ENCODE assay signal across 18 cellular contexts in genomic region chr1:212646588-212646987, GRCh38. TPM values are rescaled to one million over a fixed set of nuclear protein-coding genes. Genes with fewer than 3 reads are reported as not detected.
DNase-seq lines count a peak whose midpoint lies in the region; ATAC-seq, FAIRE-seq and TF ChIP-seq lines count a peak whose summit lies in the region.
"Had no signal": no experiment of that assay in that cellular context is flagged by ENCODE, and none has a peak within 500 bp of the region (broad histone marks: within the 10 kb centered on the region; RNA-seq: fewer than 3 reads in every experiment).

No MANE protein-coding gene starts in this region.

- CTCF ChIA-PET in HCT116 (lab: Charles Lee), result no interaction called here
- CTCF ChIA-PET in GM12878 (lab: Yijun Ruan, JAX), result no interaction called here
- CTCF ChIA-PET in HepG2 (lab: Yijun Ruan, JAX; ENCODE audit: low intra/inter-chr PET ratio, low total read pairs), result no interaction called here

- intact Hi-C loops in HCT116 (cut with micrococcal nuclease) (no loop called here), GM12878 (cut with micrococcal nuclease; ENCODE audit: unreplicated experiment) (no loop called here), HepG2 (cut with micrococcal nuclease; ENCODE audit: unreplicated experiment) (no loop called here), testis (cut with DNase I; ENCODE audit: low total_unique reads) (no loop called here)

- ATAC-seq in HCT116 (0 out of 2 replicates have a peak, but pooled peaks have one; percentile 36), GM12878 (no peak), HepG2 (peak; percentile 26; the same call in 1 of the 3 replicates), SK-N-SH treated with all-trans-retinoic acid at 6 μM for 48 hours (no peak)

- H3K79me2 ChIP-seq in HCT116 (ENCODE audit: insufficient read depth, low read length) (no peaks in the 10 kb centered on the region), GM12878 (ENCODE audit: control insufficient read depth, insufficient read depth, low read length) (no peaks in the 10 kb centered on the region), HepG2 (ENCODE audit: insufficient read depth, low read length) (no peaks in the 10 kb centered on the region)

- SMC1A ChIA-PET in GM12878 (lab: Charles Lee; ENCODE audit: uncharacterized antibody, unreplicated experiment), result no interaction called here

- H3K4me3 ChIP-seq in HCT116 (replicated peaks in 1 of 2; ENCODE audit: low read depth in 1 of 2, low read length in 2 of 2) (no peak overlapping the region), GM12878 (no peak overlapping the region), HepG2 (replicated peaks in 1 of 3; ENCODE audit: insufficient read depth in 1 of 3, low read depth in 2 of 3, low read length in 3 of 3) (no peak overlapping the region), testis (peak overlapping the region in 1 of 2 donors; percentile 17)
- H3K4me3 ChIP-seq: BLaER1 treated with 17β-estradiol and CSF1 and Interleukin-3, amounts not matched to agents 10 nM and 100 nM; HAP-1 had no signal

- H3K9me3 Mint-ChIP-seq in progenitor cell of endocrine pancreas (ENCODE audit: low read depth), result no peaks in the 10 kb centered on the region
- H3K9me3 Mint-ChIP-seq in T-helper 2 cell treated with Interferon-gamma antibody and Interleukin-4, amounts not matched to agents 5 μg/mL and 100 μg/mL, for 36 hours, result no peaks in the 10 kb centered on the region
- H3K9me3 Mint-ChIP-seq: CD4-positive, alpha-beta T cell; HFFc6 had no signal

- H3K27me3 ChIP-seq in HCT116 (ENCODE audit: insufficient read depth, low read length), result no peaks in the 10 kb centered on the region
- no peaks in the 10 kb centered on the region for H3K27me3 ChIP-seq in GM12878 (replicated peaks in 1 of 2; ENCODE audit: control insufficient read depth in 2 of 2, insufficient read depth in 2 of 2, low read length in 1 of 2)
- 0 out of 5 replicates have a peak, but pooled peaks cover 0 to 3% of the 10 kb centered on the region in 2 experiments for H3K27me3 ChIP-seq in HepG2 (ENCODE audit: control insufficient read depth in 1 of 2, insufficient read depth in 2 of 2, low read length in 2 of 2)
- no peaks in the 10 kb centered on the region for H3K27me3 ChIP-seq in testis
- H3K27me3 ChIP-seq: BLaER1 treated with 17β-estradiol and CSF1 and Interleukin-3, amounts not matched to agents 10 nM and 100 nM had no signal

- RAD21 ChIA-PET in HCT116 (lab: Charles Lee; ENCODE audit: low non-redundant PET in 1 of 2, low total read pairs in 2 of 2, uncharacterized antibody in 2 of 2, unreplicated experiment in 2 of 2), result no interaction called here
- RAD21 ChIA-PET in GM12878 (lab: Charles Lee; ENCODE audit: unreplicated experiment), result no interaction called here

- H3K9me3 ChIP-seq in HCT116 (ENCODE audit: control insufficient read depth in 1 of 2, insufficient read depth in 1 of 2, low read depth in 1 of 2, low read length in 2 of 2) (no peaks in the 10 kb centered on the region), GM12878 (replicated peaks; ENCODE audit: control insufficient read depth, insufficient read depth, low read length) (no peaks in the 10 kb centered on the region), HepG2 (ENCODE audit: low read length) (no peaks in the 10 kb centered on the region), testis (no peaks in the 10 kb centered on the region)
- H3K9me3 ChIP-seq: HAP-1 had no signal

- H3K27ac ChIP-seq in HCT116 (ENCODE audit: low read depth, low read length) (no peak overlapping the region), GM12878 (ENCODE audit: control insufficient read depth, insufficient read depth) (no peak overlapping the region), HepG2 (ENCODE audit: extremely low read length, insufficient read depth, low read length) (no peak overlapping the region), testis (no peak overlapping the region)

- H3K4me3 Mint-ChIP-seq in progenitor cell of endocrine pancreas (ENCODE audit: low read depth), result no peak overlapping the region
- H3K4me3 Mint-ChIP-seq in T-helper 2 cell treated with Interferon-gamma antibody and Interleukin-4, amounts not matched to agents 5 μg/mL and 100 μg/mL, for 36 hours, result no peak overlapping the region
- H3K4me3 Mint-ChIP-seq: CD4-positive, alpha-beta T cell; HFFc6 had no signal

- H3K36me3 ChIP-seq in HCT116 (ENCODE audit: control insufficient read depth in 1 of 2, insufficient read depth in 2 of 2, low read length in 2 of 2) (no peaks in the 10 kb centered on the region), GM12878 (ENCODE audit: control insufficient read depth in 2 of 2, insufficient read depth in 2 of 2, low read length in 1 of 2) (no peaks in the 10 kb centered on the region), HepG2 (replicated peaks in 1 of 2; ENCODE audit: control insufficient read depth in 1 of 2, insufficient read depth in 2 of 2, low read length in 2 of 2) (no peaks in the 10 kb centered on the region), testis (ENCODE audit: low read depth, missing control alignments) (no peaks in the 10 kb centered on the region)
- H3K36me3 ChIP-seq: BLaER1 treated with 17β-estradiol and CSF1 and Interleukin-3, amounts not matched to agents 10 nM and 100 nM; HAP-1 had no signal

- POLR2A ChIA-PET in HCT116 (lab: Charles Lee), result no interaction called here
- POLR2A ChIA-PET in GM12878 (lab: Charles Lee), result no interaction called here
- POLR2A ChIA-PET in HepG2 (lab: Yijun Ruan, JAX), result no interaction called here

- H3K9ac ChIP-seq in HCT116 (ENCODE audit: low read length) (no peak overlapping the region), GM12878 (ENCODE audit: control insufficient read depth, insufficient read depth, low read length) (no peak overlapping the region), HepG2 (ENCODE audit: insufficient read depth, low read depth, low read length) (no peak overlapping the region)
- H3K9ac ChIP-seq: BLaER1 treated with 17β-estradiol and CSF1 and Interleukin-3, amounts not matched to agents 10 nM and 100 nM had no signal

- TF ChIP-seq POLR2A in HCT116 (IDR thresholded peaks at IDR 0.05; ENCODE audit: borderline replicate concordance, extremely low read depth, insufficient read depth, insufficient read length) (no peak), GM12878 (IDR thresholded peaks at IDR 0.05; ENCODE audit: low read depth, low read length) (no peak), HepG2 (IDR thresholded peaks at IDR 0.05; ENCODE audit: insufficient read depth in 1 of 2, low read depth in 2 of 2, low read length in 2 of 2) (no peak), testis (IDR thresholded peaks at IDR 0.05) (no peak)

- in situ Hi-C loops in GM12878 (cut with MboI), result no loop called here
- in situ Hi-C loops in HepG2 (cut with HindIII; ENCODE audit: extremely low pct_ligation_motif_present, low pct_unique_long_range_greater_than_20kb), result no loop called here

- DNase-seq in HCT116 (ENCODE audit: low read depth, low spot score), result no peak
- DNase-seq in GM12878 (ENCODE audit: low read depth, low spot score), result no peak
- no peak for DNase-seq in HepG2 (ENCODE audit: low spot score)
- peak; percentile 71 for DNase-seq in testis
- no peak for DNase-seq in progenitor cell of endocrine pancreas (ENCODE audit: low spot score, unreplicated experiment)
- DNase-seq in T-helper 2 cell treated with Interferon-gamma antibody and Interleukin-4, amounts not matched to agents 5 μg/mL and 100 μg/mL, for 36 hours (ENCODE audit: low spot score), result no peak
- DNase-seq: ACHN; Calu3; CD4-positive, alpha-beta T cell; DMS79; GOT3; HFFc6; KG1 had no signal

- H3K4me1 ChIP-seq in HCT116 (ENCODE audit: control insufficient read depth in 1 of 2, insufficient read depth in 2 of 2, low read length in 2 of 2), result no peaks in the 10 kb centered on the region
- no peaks in the 10 kb centered on the region for H3K4me1 ChIP-seq in GM12878 (ENCODE audit: control insufficient read depth, insufficient read depth, low read length)
- H3K4me1 ChIP-seq in HepG2 (ENCODE audit: insufficient read depth, low read length), result peaks cover 21% of the 10 kb centered on the region
- H3K4me1 ChIP-seq in testis, result no peaks in the 10 kb centered on the region
- H3K4me1 ChIP-seq: HAP-1 had no signal

- no peak for FAIRE-seq in GM12878 (lab: Jason Lieb, UNC)
- no peak for FAIRE-seq in HepG2 (lab: Jason Lieb, UNC)
- FAIRE-seq: GM12891, HTR-8/SVneo had no signal

- H4K20me1 ChIP-seq in HCT116 (ENCODE audit: insufficient read depth), result no peaks in the 10 kb centered on the region
- H4K20me1 ChIP-seq in GM12878 (ENCODE audit: control insufficient read depth, insufficient read depth), result no peaks in the 10 kb centered on the region
- no peaks in the 10 kb centered on the region for H4K20me1 ChIP-seq in HepG2 (ENCODE audit: insufficient read depth, low read length)
- H4K20me1 ChIP-seq: BLaER1 treated with 17β-estradiol and CSF1 and Interleukin-3, amounts not matched to agents 10 nM and 100 nM had no signal

- H2AFZ ChIP-seq in HCT116 (ENCODE audit: low read depth, low read length, poor library complexity, severe bottlenecking), result no peak overlapping the region
- H2AFZ ChIP-seq in GM12878 (ENCODE audit: control insufficient read depth, low read depth, low read length), result no peak overlapping the region
- H2AFZ ChIP-seq in HepG2 (ENCODE audit: low read length), result no peak overlapping the region

- H3K4me1 Mint-ChIP-seq in progenitor cell of endocrine pancreas (ENCODE audit: low read depth), result peaks cover 10% of the 10 kb centered on the region
- H3K4me1 Mint-ChIP-seq in T-helper 2 cell treated with Interferon-gamma antibody and Interleukin-4, amounts not matched to agents 5 μg/mL and 100 μg/mL, for 36 hours (ENCODE audit: low read depth), result peaks cover 4% of the 10 kb centered on the region

- TF ChIP-seq CTCF in HCT116 (IDR thresholded peaks at IDR 0.05 in 2 of 3, conservative IDR thresholded peaks at IDR 0.05 in 1 of 3; ENCODE audit: borderline replicate concordance in 1 of 3, insufficient read depth in 1 of 3, low read depth in 2 of 3, low read length in 2 of 3), result no peak
- no peak for TF ChIP-seq CTCF in GM12878 (IDR thresholded peaks at IDR 0.05 in 2 of 3, conservative IDR thresholded peaks at IDR 0.05 in 1 of 3; ENCODE audit: control insufficient read depth in 2 of 3, extremely low read depth in 1 of 3, insufficient read depth in 1 of 3, low read depth in 3 of 3, low read length in 3 of 3)
- no peak for TF ChIP-seq CTCF in HepG2 (CRISPR knock-in tag; IDR thresholded peaks at IDR 0.05)
- TF ChIP-seq CTCF in testis (IDR thresholded peaks at IDR 0.05), result no peak
- TF ChIP-seq CTCF in progenitor cell of endocrine pancreas (IDR thresholded peaks at IDR 0.05; ENCODE audit: unreplicated experiment), result no peak

- no peak for TF ChIP-seq RAD21 in HCT116 (IDR thresholded peaks at IDR 0.05; ENCODE audit: low read depth)
- no peak for TF ChIP-seq RAD21 in GM12878 (IDR thresholded peaks at IDR 0.05; ENCODE audit: insufficient read depth, low read depth, low read length)
- no peak for TF ChIP-seq RAD21 in HepG2 (CRISPR knock-in tag; IDR thresholded peaks at IDR 0.05)

- H3K27me3 Mint-ChIP-seq in progenitor cell of endocrine pancreas, result peaks cover 6% of the 10 kb centered on the region
- peaks cover 17% of the 10 kb centered on the region for H3K27me3 Mint-ChIP-seq in T-helper 2 cell treated with Interferon-gamma antibody and Interleukin-4, amounts not matched to agents 5 μg/mL and 100 μg/mL, for 36 hours (ENCODE audit: low read depth)

- BruUV-seq in HCT116 (replicated peaks; lab: Mats Ljungman, UMichigan) (no TSS peak), GM12878 (replicated peaks; lab: Mats Ljungman, UMichigan) (no TSS peak), HepG2 (replicated peaks; lab: Mats Ljungman, UMichigan) (no TSS peak)

- no peak overlapping the region for H3K27ac Mint-ChIP-seq in progenitor cell of endocrine pancreas
- H3K27ac Mint-ChIP-seq in T-helper 2 cell treated with Interferon-gamma antibody and Interleukin-4, amounts not matched to agents 5 μg/mL and 100 μg/mL, for 36 hours, result no peak overlapping the region
- H3K27ac Mint-ChIP-seq: CD4-positive, alpha-beta T cell; HFFc6 had no signal

- TF ChIP-seq EP300 in GM12878 (IDR thresholded peaks at IDR 0.05; ENCODE audit: borderline replicate concordance in 1 of 2, control insufficient read depth in 1 of 2, low read depth in 2 of 2, low read length in 2 of 2), result no peak
- TF ChIP-seq EP300 in HepG2 (IDR thresholded peaks at IDR 0.05; ENCODE audit: low read depth in 2 of 2, low read length in 2 of 2), result no peak
- no peak for TF ChIP-seq EP300 in HepG2 (CRISPR knock-in tag; IDR thresholded peaks at IDR 0.05; ENCODE audit: borderline replicate concordance)

- 88% methylated on average over 18 of the region's 19 CpGs for WGBS in GM12878 (ENCODE audit: insufficient coverage, insufficient replicate concordance, low lambda C conversion rate, missing lambda C conversion rate)
- 85% methylated on average over 16 of the region's 19 CpGs for WGBS in HepG2 (ENCODE audit: low lambda C conversion rate)
- 65 to 74% methylated on average over 17 to 19 of the region's 19 CpGs for WGBS in testis, 2 donors

- no peaks in the 10 kb centered on the region for H3K9me2 ChIP-seq in HCT116 (ENCODE audit: insufficient read depth)

- H3K4me2 ChIP-seq in HCT116 (ENCODE audit: low read length) (no peak overlapping the region), GM12878 (ENCODE audit: control insufficient read depth, insufficient read depth) (no peak overlapping the region), HepG2 (ENCODE audit: low read depth, low read length) (no peak overlapping the region)
- H3K4me2 ChIP-seq: BLaER1 treated with 17β-estradiol and CSF1 and Interleukin-3, amounts not matched to agents 10 nM and 100 nM had no signal

- H3K36me3 Mint-ChIP-seq in progenitor cell of endocrine pancreas (ENCODE audit: insufficient read depth), result no peaks in the 10 kb centered on the region
- H3K36me3 Mint-ChIP-seq in T-helper 2 cell treated with Interferon-gamma antibody and Interleukin-4, amounts not matched to agents 5 μg/mL and 100 μg/mL, for 36 hours (ENCODE audit: low read depth), result no peaks in the 10 kb centered on the region

RNA-seq across cellular contexts. Expression of gene ATF3, which starts 38.0 kb away (rescaled TPM):
- total RNA-seq in HCT116 (2021; ENCODE audit: unreplicated experiment) (43.2 TPM), GM12878 (2014; rRNA removed) (7.3 and 8.1 TPM in 2 replicates), GM12878 (2014; rRNA removed; fragmentation: Illumina TruSeq; extraction: Trizol) (9.4 and 11.5 TPM in 2 replicates), GM12878 (2021) (9.5 and 11.2 TPM in 2 replicates), HepG2 (2016; rRNA removed; fragmentation: Illumina TruSeq; extraction: Trizol) (3.6 and 5.0 TPM in 2 replicates), testis (1 to 10 TPM; 3.2 to 4.6 TPM), progenitor cell of endocrine pancreas (14.6 and 18.2 TPM in 2 replicates)
- polyA plus RNA-seq in HCT116 (2012), result 60.0 and 101 TPM in 2 replicates
- total RNA-seq in GM12878 (2013; cell fraction: nucleolus; rRNA removed), result 11.6 and 13.9 TPM in 2 replicates
- polyA plus RNA-seq in GM12878 (2011; ENCODE audit: low read depth), result 24.4 TPM
- polyA plus RNA-seq in GM12878 (2011; rRNA removed) (13.9 and 15.9 TPM in 2 replicates), GM12878 (2014; fragmentation: Illumina TruSeq; extraction: Trizol) (9.5 and 11.5 TPM in 2 replicates), GM12878 (2014; fragmentation: Nextera tagmentation; extraction: Ambion mirVana) (1 to 10 TPM; 3.0 to 3.4 TPM), GM12878 (2014; rRNA removed) (8.5 and 11.4 TPM in 2 replicates), GM12878 (2016; fragmentation: Nextera tagmentation; extraction: Ambion mirVana) (1 to 10 TPM; 5.6 to 6.7 TPM), HepG2 (2011; rRNA removed) (13.0 and 16.4 TPM in 2 replicates), testis (ENCODE audit: insufficient read depth, low read depth, low replicate concordance) (9.0 TPM)
- 8.8 and 10.4 TPM in 2 replicates for polyA plus RNA-seq in GM12878 (2011; cell fraction: cytosol; rRNA removed)
- 15.9 and 21.2 TPM in 2 replicates for polyA plus RNA-seq in GM12878 (2011; cell fraction: nucleus; rRNA removed)
- polyA plus RNA-seq in GM12878 (2012), result 24.2 and 26.5 TPM in 2 replicates
- polyA minus RNA-seq in GM12878 (2011; rRNA and poly(A)+ RNA removed), result 12.6 and 17.7 TPM in 2 replicates
- polyA minus RNA-seq in GM12878 (2011; cell fraction: cytosol; rRNA and poly(A)+ RNA removed), result 4.6 and 6.1 TPM in 2 replicates
- 19.9 and 25.7 TPM in 2 replicates for polyA minus RNA-seq in GM12878 (2011; cell fraction: nucleus; rRNA and poly(A)+ RNA removed)
- total RNA-seq in HepG2 (2016; cell fraction: cytosol; rRNA removed; fragmentation: Illumina TruSeq; extraction: Trizol; ENCODE audit: low read depth), result 1.9 and 2.6 TPM in 2 replicates
- 3.0 and 5.9 TPM in 2 replicates for total RNA-seq in HepG2 (2016; cell fraction: insoluble cytoplasmic fraction; rRNA removed; fragmentation: Illumina TruSeq; extraction: Trizol)
- 3.1 and 3.3 TPM in 2 replicates for total RNA-seq in HepG2 (2016; cell fraction: membrane; rRNA removed; fragmentation: Illumina TruSeq; extraction: Trizol)
- 8.8 and 10.0 TPM in 2 replicates for total RNA-seq in HepG2 (2016; cell fraction: nucleus; rRNA removed; fragmentation: Illumina TruSeq; extraction: Trizol)
- polyA plus RNA-seq in HepG2 (2011; cell fraction: cytosol; rRNA removed), result 8.2 and 12.1 TPM in 2 replicates
- polyA plus RNA-seq in HepG2 (2011; cell fraction: nucleus; rRNA removed), result 25.9 and 26.8 TPM in 2 replicates
- 11.7 and 51.2 TPM in 2 replicates for polyA plus RNA-seq in HepG2 (2012)
- polyA plus RNA-seq in HepG2 (2016; cell fraction: cytosol; fragmentation: Illumina TruSeq; extraction: Trizol; ENCODE audit: low read depth), result 1.0 and 1.1 TPM in 2 replicates
- 4.8 and 6.8 TPM in 2 replicates for polyA plus RNA-seq in HepG2 (2016; cell fraction: insoluble cytoplasmic fraction; fragmentation: Illumina TruSeq; extraction: Trizol; ENCODE audit: low read depth)
- polyA plus RNA-seq in HepG2 (2016; cell fraction: membrane; fragmentation: Illumina TruSeq; extraction: Trizol; ENCODE audit: low read depth), result 1.8 and 2.5 TPM in 2 replicates
- polyA plus RNA-seq in HepG2 (2016; cell fraction: nucleus; fragmentation: Illumina TruSeq; extraction: Trizol; ENCODE audit: insufficient read depth, low read depth), result 13.0 and 17.6 TPM in 2 replicates
- polyA minus RNA-seq in HepG2 (2011; rRNA and poly(A)+ RNA removed; ENCODE audit: low replicate concordance), result 17.2 and 17.6 TPM in 2 replicates
- 5.8 and 9.3 TPM in 2 replicates for polyA minus RNA-seq in HepG2 (2011; cell fraction: cytosol; rRNA and poly(A)+ RNA removed)
- 30.1 and 52.5 TPM in 2 replicates for polyA minus RNA-seq in HepG2 (2011; cell fraction: nucleus; rRNA and poly(A)+ RNA removed)

RNA-seq across cellular contexts. Expression of gene BATF3, which starts 53.1 kb away (rescaled TPM):
- total RNA-seq in HCT116 (2021; ENCODE audit: unreplicated experiment), result 4.8 TPM
- polyA plus RNA-seq in HCT116 (2012), result 3.1 and 4.0 TPM in 2 replicates
- total RNA-seq in GM12878 (2013; cell fraction: nucleolus; rRNA removed), result 10.3 and 10.7 TPM in 2 replicates
- 41.9 and 50.4 TPM in 2 replicates for total RNA-seq in GM12878 (2014; rRNA removed)
- total RNA-seq in GM12878 (2014; rRNA removed; fragmentation: Illumina TruSeq; extraction: Trizol), result 28.7 and 30.6 TPM in 2 replicates
- 44.9 and 47.5 TPM in 2 replicates for total RNA-seq in GM12878 (2021)
- polyA plus RNA-seq in GM12878 (2011; ENCODE audit: low read depth), result 9.6 TPM
- 15.1 and 25.6 TPM in 2 replicates for polyA plus RNA-seq in GM12878 (2011; rRNA removed)
- 31.7 and 44.5 TPM in 2 replicates for polyA plus RNA-seq in GM12878 (2011; cell fraction: cytosol; rRNA removed)
- polyA plus RNA-seq in GM12878 (2011; cell fraction: nucleus; rRNA removed), result 26.0 and 28.6 TPM in 2 replicates
- polyA plus RNA-seq in GM12878 (2012), result 7.8 and 9.7 TPM in 2 replicates
- 7.6 and 31.1 TPM in 2 replicates for polyA plus RNA-seq in GM12878 (2014; fragmentation: Illumina TruSeq; extraction: Trizol)
- polyA plus RNA-seq in GM12878 (2014; fragmentation: Nextera tagmentation; extraction: Ambion mirVana), result 10 to 100 TPM; 11.1 to 12.3 TPM
- polyA plus RNA-seq in GM12878 (2014; rRNA removed), result 56.7 and 56.8 TPM in 2 replicates
- polyA plus RNA-seq in GM12878 (2016; fragmentation: Nextera tagmentation; extraction: Ambion mirVana), result 10 to 100 TPM; 20.4 to 33.2 TPM
- 5.7 and 9.1 TPM in 2 replicates for polyA minus RNA-seq in GM12878 (2011; rRNA and poly(A)+ RNA removed)
- 4.2 and 4.8 TPM in 2 replicates for polyA minus RNA-seq in GM12878 (2011; cell fraction: cytosol; rRNA and poly(A)+ RNA removed)
- polyA minus RNA-seq in GM12878 (2011; cell fraction: nucleus; rRNA and poly(A)+ RNA removed), result 4.2 and 5.8 TPM in 2 replicates
- total RNA-seq in HepG2 (2016; rRNA removed; fragmentation: Illumina TruSeq; extraction: Trizol), result not detected in 2 replicates
- total RNA-seq in HepG2 (2016; cell fraction: cytosol; rRNA removed; fragmentation: Illumina TruSeq; extraction: Trizol; ENCODE audit: low read depth), result not detected in 2 replicates
- not detected in 2 replicates for total RNA-seq in HepG2 (2016; cell fraction: insoluble cytoplasmic fraction; rRNA removed; fragmentation: Illumina TruSeq; extraction: Trizol)
- total RNA-seq in HepG2 (2016; cell fraction: membrane; rRNA removed; fragmentation: Illumina TruSeq; extraction: Trizol), result not detected in 2 replicates
- not detected in 2 replicates for total RNA-seq in HepG2 (2016; cell fraction: nucleus; rRNA removed; fragmentation: Illumina TruSeq; extraction: Trizol)
- 0.13 and 0.40 TPM in 2 replicates for polyA plus RNA-seq in HepG2 (2011; rRNA removed)
- 0.23 and 0.35 TPM in 2 replicates for polyA plus RNA-seq in HepG2 (2011; cell fraction: cytosol; rRNA removed)
- polyA plus RNA-seq in HepG2 (2011; cell fraction: nucleus; rRNA removed), result 0.10 TPM in 1 of 2 replicates, not detected in the other
- 0.47 TPM in 1 of 2 replicates, not detected in the other for polyA plus RNA-seq in HepG2 (2012)
- 0.18 and 0.19 TPM in 2 replicates for polyA plus RNA-seq in HepG2 (2016; cell fraction: cytosol; fragmentation: Illumina TruSeq; extraction: Trizol; ENCODE audit: low read depth)
- not detected in 2 replicates for polyA plus RNA-seq in HepG2 (2016; cell fraction: insoluble cytoplasmic fraction; fragmentation: Illumina TruSeq; extraction: Trizol; ENCODE audit: low read depth)
- polyA plus RNA-seq in HepG2 (2016; cell fraction: membrane; fragmentation: Illumina TruSeq; extraction: Trizol; ENCODE audit: low read depth), result 0.34 TPM in 1 of 2 replicates, not detected in the other
- not detected in 2 replicates for polyA plus RNA-seq in HepG2 (2016; cell fraction: nucleus; fragmentation: Illumina TruSeq; extraction: Trizol; ENCODE audit: insufficient read depth, low read depth)
- polyA minus RNA-seq in HepG2 (2011; rRNA and poly(A)+ RNA removed; ENCODE audit: low replicate concordance), result 0.26 TPM in 1 of 2 replicates, not detected in the other
- not detected in 2 replicates for polyA minus RNA-seq in HepG2 (2011; cell fraction: cytosol; rRNA and poly(A)+ RNA removed)
- polyA minus RNA-seq in HepG2 (2011; cell fraction: nucleus; rRNA and poly(A)+ RNA removed), result not detected in 2 replicates
- 1 to 10 TPM; 1.1 to 2.5 TPM for total RNA-seq in testis
- polyA plus RNA-seq in testis (ENCODE audit: insufficient read depth, low read depth, low replicate concordance), result 4.2 TPM
- total RNA-seq in progenitor cell of endocrine pancreas, result 0.53 and 0.55 TPM in 2 replicates

Comparison
In these comparisons a context has a peak if more than half of its experiments do, and no peak if none do; other contexts are left out.
1. ATAC-seq: peak in HCT116 (single experiment) and HepG2 (single experiment); none in GM12878 (single experiment) and SK-N-SH treated with all-trans-retinoic acid at 6 μM for 48 hours (single experiment).